32 cellular contexts compared by ENCODE assay signal in genomic region chr5:165224366-165224765, GRCh38.
"Had no signal": no experiment of that assay in that cellular context is flagged by ENCODE, and none has a peak within 500 bp of the region (broad histone marks: within the 10 kb centered on the region; RNA-seq: fewer than 3 reads in every experiment).

No MANE protein-coding gene starts in this region.

- H3K27ac ChIP-seq: adrenal gland, ascending aorta, breast epithelium, cardiac muscle cell, colonic mucosa, epithelial cell of prostate, esophagus squamous epithelium, WERI-Rb-1 had no signal

- H3K27me3 ChIP-seq: adrenal gland, ascending aorta, breast epithelium, cardiac muscle cell, colonic mucosa, esophagus squamous epithelium had no signal

- FAIRE-seq: endometrium, endothelial cell of umbilical vein, frontal cortex had no signal

- H3K9me3 ChIP-seq: adrenal gland, ascending aorta, breast epithelium, colonic mucosa, esophagus squamous epithelium had no signal

- DNase-seq: activated B cell treated with CpG ODN at 0.5 μM for 24 hours; activated CD4-positive, alpha-beta T cell treated with anti-CD3 and anti-CD28 coated beads for 48 hours; activated CD4-positive, alpha-beta T cell treated with anti-CD3 and anti-CD28 coated beads, Interleukin-2, amount 50 U/mL, for 1 hour; activated CD4-positive, alpha-beta T cell treated with anti-CD3 and anti-CD28 coated beads, Interleukin-2, amount 50 U/mL, for 48 hours; activated CD8-positive, alpha-beta memory T cell treated with anti-CD3 and anti-CD28 coated beads for 24 hours; activated CD8-positive, alpha-beta T cell treated with anti-CD3 and anti-CD28 coated beads for 36 hours; activated effector memory CD4-positive, alpha-beta T cell treated with Interleukin-2 at 50 U/mL for 16 hours; activated gamma-delta T cell treated with Interleukin-2 at 50 U/mL for 16 hours; activated naive CD4-positive, alpha-beta T cell treated with Interleukin-2 at 50 U/mL for 16 hours; activated naive CD8-positive, alpha-beta T cell treated with anti-CD3 and anti-CD28 coated beads for 36 hours; activated naive CD8-positive, alpha-beta T cell treated with anti-CD3 and anti-CD28 coated beads, Interleukin-2, amount 50 U/mL, for 24 hours; activated T-cell treated with anti-CD3 and anti-CD28 coated beads, Interleukin-2, amount 50 U/mL, for 4 hours; adrenal gland; central memory CD4-positive, alpha-beta T cell; cerebellar nuclear complex; colonic mucosa; effector CD8-positive, alpha-beta T cell; esophagus squamous epithelium; foreskin fibroblast; head of caudate nucleus; T-helper 17 cell; T1000; WERI-Rb-1 had no signal

- H3K36me3 ChIP-seq: adrenal gland, ascending aorta, breast epithelium, cardiac muscle cell, colonic mucosa, esophagus squamous epithelium, WERI-Rb-1 had no signal

- H3K4me1 ChIP-seq: adrenal gland, ascending aorta, breast epithelium, colonic mucosa, esophagus squamous epithelium had no signal

- ATAC-seq: activated CD4-positive, CD25-positive, alpha-beta regulatory T cell treated with anti-CD3 and anti-CD28 coated beads, Interleukin-2, amount 50 U/mL, for 24 hours; activated CD8-positive, alpha-beta T cell treated with anti-CD3 and anti-CD28 coated beads for 36 hours; activated naive CD8-positive, alpha-beta T cell treated with anti-CD3 and anti-CD28 coated beads, Interleukin-2, amount 50 U/mL, for 24 hours; activated T-cell treated with anti-CD3 and anti-CD28 coated beads, Interleukin-2, amount 50 U/mL, for 4 hours; activated T-helper 17 cell treated with anti-CD3 and anti-CD28 coated beads, Interleukin-2, amount 50 U/mL, for 72 hours; T-helper 17 cell had no signal

- H3K4me3 ChIP-seq: adrenal gland, ascending aorta, breast epithelium, cardiac muscle cell, colonic mucosa, esophagus squamous epithelium had no signal
